ENCODE assay signal across 1 cellular context in the genomic region with DNA sequence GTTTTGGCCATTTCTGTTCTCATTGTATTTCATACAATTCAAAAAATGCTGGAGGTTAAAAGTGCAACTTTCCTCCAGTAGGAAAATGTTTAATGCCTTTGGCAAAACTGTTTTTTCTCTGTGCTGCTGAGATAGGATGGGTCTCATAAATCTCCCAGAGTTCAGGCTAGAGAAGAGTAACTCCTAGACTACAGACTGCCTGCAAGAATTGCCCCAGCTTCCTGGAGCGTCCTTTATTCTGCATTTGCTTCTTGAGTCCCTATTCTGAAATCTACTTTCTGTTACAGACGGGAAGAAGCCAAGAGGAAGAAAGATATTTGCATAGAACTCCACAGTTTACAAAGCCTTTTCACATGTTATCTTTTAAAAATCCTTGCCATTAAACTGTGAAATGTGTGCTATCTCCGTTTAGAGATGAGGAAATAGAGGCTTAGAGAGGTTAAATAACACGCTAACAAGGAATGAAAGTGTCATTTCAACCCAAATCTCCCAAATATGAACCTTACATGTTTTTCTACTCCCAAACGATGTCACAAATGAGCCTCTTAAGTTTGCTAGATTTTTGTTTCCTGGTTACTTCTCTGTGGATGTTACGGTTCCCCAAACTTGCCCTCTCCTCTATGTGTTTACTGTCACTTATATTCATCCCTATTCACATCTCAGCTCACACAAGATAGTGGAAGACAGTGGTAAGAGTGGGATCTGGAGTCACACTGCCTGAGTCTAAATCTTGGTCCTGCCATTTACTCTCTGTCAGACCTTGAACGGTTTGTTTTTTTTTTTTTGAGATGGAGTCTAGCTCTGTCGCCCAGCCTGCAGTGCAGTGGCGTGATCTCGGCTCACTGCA.
TF ChIP-seq lines count a peak whose summit lies in the region.

No MANE protein-coding gene starts in this region.

TF ChIP-seq in IMR-90, 13 proteins besides CTCF, POLR2A, EP300 and RAD21:
- no peak for TF ChIP-seq NFE2L2 (IDR thresholded peaks at IDR 0.05; ENCODE audit: low read depth, low read length)
- no peak for TF ChIP-seq BHLHE40 (IDR thresholded peaks at IDR 0.05; ENCODE audit: low read depth, low read length)
- TF ChIP-seq MAFK (IDR thresholded peaks at IDR 0.05; ENCODE audit: low read depth, low read length), result no peak
- no peak for TF ChIP-seq SMC3 (IDR thresholded peaks at IDR 0.05; ENCODE audit: low read depth, low read length)
- TF ChIP-seq CEBPB (IDR thresholded peaks at IDR 0.05; ENCODE audit: low read depth, low read length), result no peak
- TF ChIP-seq MXI1 (IDR thresholded peaks at IDR 0.05; ENCODE audit: borderline replicate concordance, low read depth, low read length), result no peak
- no peak for TF ChIP-seq RCOR1 (IDR thresholded peaks at IDR 0.05; ENCODE audit: insufficient replicate concordance, low read length)
- TF ChIP-seq MAZ (IDR thresholded peaks at IDR 0.05; ENCODE audit: borderline replicate concordance, low read depth, low read length), result no peak
- TF ChIP-seq, protein P1, sequence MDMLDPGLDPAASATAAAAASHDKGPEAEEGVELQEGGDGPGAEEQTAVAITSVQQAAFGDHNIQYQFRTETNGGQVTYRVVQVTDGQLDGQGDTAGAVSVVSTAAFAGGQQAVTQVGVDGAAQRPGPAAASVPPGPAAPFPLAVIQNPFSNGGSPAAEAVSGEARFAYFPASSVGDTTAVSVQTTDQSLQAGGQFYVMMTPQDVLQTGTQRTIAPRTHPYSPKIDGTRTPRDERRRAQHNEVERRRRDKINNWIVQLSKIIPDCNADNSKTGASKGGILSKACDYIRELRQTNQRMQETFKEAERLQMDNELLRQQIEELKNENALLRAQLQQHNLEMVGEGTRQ (IDR thresholded peaks at IDR 0.05; ENCODE audit: low read depth, low read length), result no peak
